9 cellular contexts compared by ENCODE assay signal in the genomic region with DNA sequence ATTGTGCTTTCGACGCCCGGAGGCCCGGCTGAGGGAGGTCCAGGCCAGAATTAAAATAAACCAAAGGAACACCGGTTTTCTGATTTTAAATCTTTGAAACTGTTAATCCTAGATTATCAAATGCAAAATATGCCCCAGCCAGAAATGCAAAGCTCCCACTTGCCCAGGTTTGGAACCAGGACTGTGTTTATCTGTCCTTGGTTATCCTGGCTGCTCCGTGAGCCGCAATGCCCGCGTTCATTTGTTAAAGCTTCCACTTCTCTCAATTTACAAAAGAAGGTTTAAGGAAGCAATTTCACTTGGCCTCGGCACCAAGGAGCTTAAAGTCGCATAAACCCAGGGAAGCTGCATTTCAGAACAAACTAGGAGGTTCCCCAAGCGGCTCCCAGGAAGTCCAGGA.
"Had no signal": no experiment of that assay in that cellular context is flagged by ENCODE, and none has a peak within 500 bp of the region (broad histone marks: within the 10 kb centered on the region; RNA-seq: fewer than 3 reads in every experiment).

No MANE protein-coding gene starts in this region.

- H3K4me2 ChIP-seq: GM23338, KMS-11 had no signal

- DNase-seq: H9, HCEC 1CT, KBM-7 had no signal

- H3K9ac ChIP-seq: KMS-11 had no signal

- FAIRE-seq: H1, H54, HepG2 had no signal

- H3K27ac ChIP-seq: HL-60, KMS-11 had no signal

- ATAC-seq: GM23338, HepG2 had no signal

- H3K4me3 ChIP-seq: GM23338 had no signal
